Comparison of ENCODE assay signal across 7 cellular contexts in the genomic region with DNA sequence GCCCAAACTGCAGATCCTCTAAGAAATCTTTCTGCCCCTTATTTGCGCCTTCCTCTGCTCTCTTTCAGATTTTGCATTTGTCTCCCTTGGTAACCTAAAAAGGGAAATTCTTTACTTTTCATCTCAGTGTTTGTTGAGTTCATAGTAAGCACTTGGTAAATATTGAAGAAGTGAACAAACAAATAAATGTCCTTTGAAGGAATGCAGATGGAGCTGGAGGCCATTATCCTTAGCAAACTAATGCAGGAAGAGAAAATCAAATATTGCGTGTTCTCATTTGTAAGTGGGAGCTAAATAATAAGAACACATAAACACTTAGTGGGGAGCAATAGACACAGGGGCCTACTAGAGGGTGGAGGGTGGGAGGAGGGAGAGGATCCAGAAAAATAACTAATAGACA. TPM values are rescaled to one million over a fixed set of nuclear protein-coding genes. Genes with fewer than 3 reads are reported as not detected.
"Had no signal": no experiment of that assay in that cellular context is flagged by ENCODE, and none has a peak within 500 bp of the region (broad histone marks: within the 10 kb centered on the region; RNA-seq: fewer than 3 reads in every experiment).

No MANE protein-coding gene starts in this region.

- H3K27ac Mint-ChIP-seq: GM23338, IgD-negative memory B cell had no signal

- H3K4me3 Mint-ChIP-seq: GM23338, H9, IgD-negative memory B cell had no signal

- H3K4me2 ChIP-seq: GM23338, KMS-11 had no signal

- DNase-seq: HCEC 1CT, KBM-7 had no signal

- H3K9ac ChIP-seq: KMS-11 had no signal

- H3K4me3 ChIP-seq: GM23338 had no signal

- H3K27ac ChIP-seq: KMS-11 had no signal

- H3K9me3 Mint-ChIP-seq: GM23338, H9, IgD-negative memory B cell had no signal

- H3K4me1 Mint-ChIP-seq: GM23338, H9, IgD-negative memory B cell had no signal

- H3K36me3 Mint-ChIP-seq: IgD-negative memory B cell had no signal

- H2AFZ ChIP-seq: GM23338 had no signal

RNA-seq across cellular contexts. Expression of a gene that starts 6.8 kb away (rescaled TPM):
- total RNA-seq: HT-29 had no signal
- polyA plus RNA-seq: IgD-negative memory B cell had no signal

RNA-seq across cellular contexts. Expression of a gene that starts 38.8 kb away (rescaled TPM):
- total RNA-seq: HT-29 had no signal
- polyA plus RNA-seq: IgD-negative memory B cell had no signal
